In genomic region chr1:236685917-236686814, GRCh38 we compare ENCODE assay signal across 8 cellular contexts. TPM values are rescaled to one million over a fixed set of nuclear protein-coding genes. Genes with fewer than 3 reads are reported as not detected.
DNase-seq lines count a peak whose midpoint lies in the region; ATAC-seq and TF ChIP-seq lines count a peak whose summit lies in the region.

TSS of gene ACTN2 (plus strand) at chr1:236686499. CDS start at chr1:236686674, 175 bp downstream.

- peaks cover 14% of the 10 kb centered on the region for H3K4me1 ChIP-seq in suprapubic skin

- no peak for TF ChIP-seq POLR2A in suprapubic skin (IDR thresholded peaks at IDR 0.05)

- peak within 1 kb of the TSS; percentile 46 for H3K4me3 ChIP-seq in fibroblast of the aortic adventitia (ENCODE audit: low read depth, low read length)
- H3K4me3 ChIP-seq in suprapubic skin = peak within 1 kb of the TSS; percentile 53

- H3K27me3 ChIP-seq in suprapubic skin = peaks cover 27% of the 10 kb centered on the region

- H3K4me3 Mint-ChIP-seq in activated T-cell treated with anti-CD3 and anti-CD28 coated beads, Interleukin-2, amount 50 U/mL, for 72 hours = peak within 1 kb of the TSS; percentile 67
- peak within 1 kb of the TSS; percentile 81 for H3K4me3 Mint-ChIP-seq in neural crest cell

- TF ChIP-seq EP300 in suprapubic skin (IDR thresholded peaks at IDR 0.05) = no peak

- H3K27ac Mint-ChIP-seq in activated T-cell treated with anti-CD3 and anti-CD28 coated beads, Interleukin-2, amount 50 U/mL, for 72 hours = no peak within 1 kb of the TSS
- peak within 1 kb of the TSS; percentile 37 for H3K27ac Mint-ChIP-seq in neural crest cell (ENCODE audit: unreplicated experiment)

- ATAC-seq in HG02642 (IDR thresholded peaks at IDR 0.05; ENCODE audit: poor library complexity, unreplicated experiment) = peak; percentile 87
- peak; percentile 88 to 92 for ATAC-seq in activated T-cell treated with anti-CD3 and anti-CD28 coated beads, Interleukin-2, amount 50 U/mL, for 72 hours (replicated peaks in 1 of 2)

- peaks cover 57% of the 10 kb centered on the region for H3K27me3 Mint-ChIP-seq in activated T-cell treated with anti-CD3 and anti-CD28 coated beads, Interleukin-2, amount 50 U/mL, for 72 hours (ENCODE audit: low read depth)
- peaks cover 79% of the 10 kb centered on the region for H3K27me3 Mint-ChIP-seq in neural crest cell (ENCODE audit: low read depth)

- no peak within 1 kb of the TSS for H3K27ac ChIP-seq in suprapubic skin

- DNase-seq in GM10248 (ENCODE audit: extremely low spot score) (peak; percentile 66), NCI-H510A (lab: John Stamatoyannopoulos, UW) (peak; percentile 46), fibroblast of the aortic adventitia (ENCODE audit: low read depth) (no peak), neural crest cell (ENCODE audit: low read depth, low spot score) (peak; percentile 45), suprapubic skin (ENCODE audit: low spot score in 2 of 2) (peak in 1 of 2 donors; percentile 61), NCI-H187 treated with DMSO at 0.1 percent for 48 hours (lab: John Stamatoyannopoulos, UW) (no peak)
- DNase-seq in activated T-cell treated with anti-CD3 and anti-CD28 coated beads, Interleukin-2, amount 50 U/mL, for 72 hours = peak; percentile 37 to 51

- peaks cover 5% of the 10 kb centered on the region in 2 donors for H3K36me3 Mint-ChIP-seq in activated T-cell treated with anti-CD3 and anti-CD28 coated beads, Interleukin-2, amount 50 U/mL, for 72 hours (ENCODE audit: insufficient read depth in 2 of 2)
- peaks cover 4% of the 10 kb centered on the region for H3K36me3 Mint-ChIP-seq in neural crest cell (ENCODE audit: low read depth)

- POLR2A ChIA-PET in GM10248 (lab: Yijun Ruan, JAX) = no interaction called here

- peaks cover 8% of the 10 kb centered on the region for H3K4me1 Mint-ChIP-seq in activated T-cell treated with anti-CD3 and anti-CD28 coated beads, Interleukin-2, amount 50 U/mL, for 72 hours (ENCODE audit: low read depth)
- H3K4me1 Mint-ChIP-seq in neural crest cell = peaks cover 14% of the 10 kb centered on the region

- no peaks in the 10 kb centered on the region for H3K9me3 ChIP-seq in suprapubic skin

- no peaks in the 10 kb centered on the region for H3K36me3 ChIP-seq in suprapubic skin

- TF ChIP-seq CTCF in GM10248 (IDR thresholded peaks at IDR 0.05; ENCODE audit: control extremely low read depth, extremely low read depth, low read depth, missing control alignments) (no peak), fibroblast of the aortic adventitia (IDR thresholded peaks at IDR 0.05; ENCODE audit: insufficient read depth, low read length) (no peak), neural crest cell (conservative IDR thresholded peaks at IDR 0.05) (no peak), suprapubic skin (IDR thresholded peaks at IDR 0.05) (no peak)

- CTCF ChIA-PET in GM10248 (lab: Yijun Ruan, JAX) = interaction anchor here (1.6 kb wide), 1 partner anchor 8 kb away, joined by 4 read pairs; no protein-coding TSS in a partner anchor

- WGBS in suprapubic skin = 25% methylated on average over 22 of the region's 93 CpGs

- H3K9me3 Mint-ChIP-seq in activated T-cell treated with anti-CD3 and anti-CD28 coated beads, Interleukin-2, amount 50 U/mL, for 72 hours = peaks cover 5% of the 10 kb centered on the region in 2 donors
- H3K9me3 Mint-ChIP-seq in neural crest cell = peaks cover 6% of the 10 kb centered on the region

RNA-seq across cellular contexts. Expression of gene ACTN2, which starts in this region (rescaled TPM):
- under 1 TPM in 1 of 2 donors, not detected in 1; 0.07 TPM for total RNA-seq in activated T-cell treated with anti-CD3 and anti-CD28 coated beads, Interleukin-2, amount 50 U/mL, for 72 hours
- total RNA-seq in fibroblast of the aortic adventitia (ENCODE audit: low replicate concordance) (0.16 and 0.18 TPM in 2 replicates), neural crest cell (0.54 and 0.91 TPM in 2 replicates), suprapubic skin (1 to 10 TPM in 1 of 4 donors, not detected in 3; 1.1 TPM)

Comparison
In these comparisons a context has a peak if more than half of its experiments do, and no peak if none do; other contexts are left out.
1. Peak in DNase-seq and ATAC-seq in activated T-cell treated with anti-CD3 and anti-CD28 coated beads, Interleukin-2, amount 50 U/mL, for 72 hours; RNA of the gene not detected or under 1 TPM.
2. Peak in DNase-seq in neural crest cell; RNA of the gene not detected or under 1 TPM.
3. DNase-seq: peak in GM10248 (single experiment) and NCI-H510A (single experiment); none in fibroblast of the aortic adventitia (single experiment) and NCI-H187 treated with DMSO at 0.1 percent for 48 hours (single experiment).